6 cellular contexts compared by ENCODE assay signal in the genomic region with DNA sequence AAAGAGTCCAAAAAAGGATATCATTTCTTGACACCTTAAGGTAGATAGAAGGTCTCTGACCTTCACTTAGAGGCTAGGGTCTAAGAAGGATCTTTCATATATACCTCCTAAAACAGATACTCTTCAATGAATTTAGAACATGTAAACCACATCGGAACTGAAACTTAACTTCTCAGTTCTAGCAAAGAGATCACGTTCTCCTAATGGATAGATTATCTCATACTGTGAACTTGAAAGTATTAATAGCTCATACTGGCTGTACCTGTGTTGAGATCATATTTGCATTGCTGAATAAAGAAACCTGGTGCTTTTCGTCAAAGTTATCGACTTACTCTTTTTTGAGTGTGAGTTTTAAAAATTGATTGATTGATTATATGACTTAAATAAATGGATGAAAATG.
"Had no signal": no experiment of that assay in that cellular context is flagged by ENCODE, and none has a peak within 500 bp of the region (broad histone marks: within the 10 kb centered on the region; RNA-seq: fewer than 3 reads in every experiment).

No MANE protein-coding gene starts in this region.

- H2AFZ ChIP-seq: GM23338 had no signal

- ATAC-seq: GM23338, K562 had no signal

- H3K4me2 ChIP-seq: GM23338 had no signal

- DNase-seq: H9, HCEC 1CT, IMR-90, KG1 had no signal

- H3K4me3 ChIP-seq: GM23338, K562 had no signal
